ENCODE assay signal across 2 cellular contexts in genomic region chr13:84821261-84821660, GRCh38.
TF ChIP-seq lines count a peak whose summit lies in the region.

No MANE protein-coding gene starts in this region.

TF ChIP-seq in HepG2, 621 proteins besides CTCF, POLR2A, EP300 and RAD21:
- no peak for TF ChIP-seq ZNF138 (CRISPR knock-in tag; IDR thresholded peaks at IDR 0.05; ENCODE audit: low read depth)
- TF ChIP-seq ZFAT (CRISPR knock-in tag; conservative IDR thresholded peaks at IDR 0.05), result no peak
- no peak for TF ChIP-seq KDM6A (CRISPR knock-in tag; IDR thresholded peaks at IDR 0.05; ENCODE audit: low read depth)
- TF ChIP-seq JDP2 (CRISPR knock-in tag; IDR thresholded peaks at IDR 0.05; ENCODE audit: borderline replicate concordance), result no peak
- TF ChIP-seq PAXIP1 (CRISPR knock-in tag; conservative IDR thresholded peaks at IDR 0.05), result no peak
- TF ChIP-seq GZF1 (CRISPR knock-in tag; IDR thresholded peaks at IDR 0.05), result no peak
- no peak for TF ChIP-seq ZFP1 (CRISPR knock-in tag; IDR thresholded peaks at IDR 0.05)
- no peak for TF ChIP-seq TOE1 (CRISPR knock-in tag; IDR thresholded peaks at IDR 0.05)
- TF ChIP-seq PAWR (CRISPR knock-in tag; IDR thresholded peaks at IDR 0.05; ENCODE audit: borderline replicate concordance), result no peak

TF ChIP-seq in H1, 55 proteins besides CTCF, POLR2A, EP300 and RAD21 (continued from another document):
- TF ChIP-seq KDM4A (IDR thresholded peaks at IDR 0.05; ENCODE audit: low read depth, low read length, severe bottlenecking) (no peak), CTBP2 (IDR thresholded peaks at IDR 0.05; ENCODE audit: borderline replicate concordance, insufficient read depth, insufficient read length, low read length) (no peak), CBX5 (IDR thresholded peaks at IDR 0.05; ENCODE audit: low read depth, low read length) (no peak), KDM5A (IDR thresholded peaks at IDR 0.05; ENCODE audit: low read length) (no peak), ASH2L (IDR thresholded peaks at IDR 0.05; ENCODE audit: low read length) (no peak), POU5F1 (IDR thresholded peaks at IDR 0.05; ENCODE audit: low read depth, low read length) (no peak), SIX5 (IDR thresholded peaks at IDR 0.05; ENCODE audit: low read depth, low read length) (no peak), YY1 (IDR thresholded peaks at IDR 0.05; ENCODE audit: low read depth, low read length) (no peak), TEAD4 (IDR thresholded peaks at IDR 0.05; ENCODE audit: low read depth, low read length) (no peak), CEBPB (IDR thresholded peaks at IDR 0.05; ENCODE audit: low read depth, low read length) (no peak)
